Comparison of ENCODE assay signal across 37 cellular contexts in genomic region chr1:32421775-32422174, GRCh38. TPM values are rescaled to one million over a fixed set of nuclear protein-coding genes. Genes with fewer than 3 reads are reported as not detected.
"Had no signal": no experiment of that assay in that cellular context is flagged by ENCODE, and none has a peak within 500 bp of the region (broad histone marks: within the 10 kb centered on the region; RNA-seq: fewer than 3 reads in every experiment).

No MANE protein-coding gene starts in this region.

- H3K4me3 ChIP-seq: MG63 had no signal

- H3K27me3 ChIP-seq: MG63 had no signal

- H3K36me3 ChIP-seq: MG63 had no signal

- DNase-seq: Karpas-422, Kasumi-1, MG63, MM.1S, MV-4-11, NCI-H1048, NCI-H1092, NCI-H1092 treated with DMSO at 0.1 percent for 48 hours, NCI-H1105, NCI-H1105 treated with DMSO at 0.1 percent for 48 hours, NCI-H1417, NCI-H1417 treated with DMSO at 0.1 percent for 48 hours, NCI-H1436, NCI-H1436 treated with DMSO at 0.1 percent for 48 hours, NCI-H146, NCI-H1694, NCI-H1694 treated with DMSO at 0.1 percent for 48 hours, NCI-H187, NCI-H187 treated with DMSO at 0.1 percent for 48 hours, NCI-H1930, NCI-H2029, NCI-H2029 treated with DMSO at 0.1 percent for 48 hours, NCI-H2081, NCI-H2081 treated with DMSO at 0.1 percent for 48 hours, NCI-H2107, NCI-H2171, NCI-H2171 treated with DMSO at 0.1 percent for 48 hours, NCI-H2227 treated with DMSO at 0.1 percent for 48 hours, NCI-H226, NCI-H345, NCI-H446, NCI-H446 treated with DMSO at 0.1 percent for 48 hours, NCI-H510A, NCI-H510A treated with DMSO at 0.1 percent for 48 hours had no signal

RNA-seq across cellular contexts. Expression of gene ZBTB8B, which starts 43.1 kb away (rescaled TPM):
- total RNA-seq: LHCN-M2, MCF 10A, NCI-H460 had no signal
